ENCODE assay signal across 31 cellular contexts in genomic region chr12:20969766-20970165, GRCh38.
"Had no signal": no experiment of that assay in that cellular context is flagged by ENCODE, and none has a peak within 500 bp of the region (broad histone marks: within the 10 kb centered on the region; RNA-seq: fewer than 3 reads in every experiment).

No MANE protein-coding gene starts in this region.

- H3K27me3 ChIP-seq: adrenal gland, cardiac muscle cell had no signal

- H3K4me1 ChIP-seq: adrenal gland had no signal

- H3K36me3 ChIP-seq: adrenal gland, cardiac muscle cell had no signal

- DNase-seq: activated B cell treated with CpG ODN at 0.5 μM for 24 hours; activated CD4-positive, alpha-beta memory T cell treated with anti-CD3 and anti-CD28 coated beads for 36 hours; activated CD4-positive, alpha-beta T cell treated with anti-CD3 and anti-CD28 coated beads for 4 hours; activated CD4-positive, alpha-beta T cell treated with anti-CD3 and anti-CD28 coated beads, Interleukin-2, amount 10 ng/mL, durations not matched to agents 24 days and 14 days; activated CD4-positive, alpha-beta T cell treated with anti-CD3 and anti-CD28 coated beads, Interleukin-2, amount 50 U/mL, for 1 hour; activated CD4-positive, alpha-beta T cell treated with anti-CD3 and anti-CD28 coated beads, Interleukin-2, amount 50 U/mL, for 4 hours; activated CD4-positive, CD25-positive, alpha-beta regulatory T cell treated with anti-CD3 and anti-CD28 coated beads, Interleukin-2, amount 50 U/mL, for 72 hours; activated CD8-positive, alpha-beta memory T cell treated with anti-CD3 and anti-CD28 coated beads, Interleukin-2, amount 50 U/mL, for 4 hours; activated CD8-positive, alpha-beta T cell treated with anti-CD3 and anti-CD28 coated beads for 36 hours; activated effector memory CD4-positive, alpha-beta T cell treated with anti-CD3 and anti-CD28 coated beads, Interleukin-2, amount 50 U/mL, for 16 hours; activated gamma-delta T cell treated with Interleukin-2 at 50 U/mL for 16 hours; activated naive CD4-positive, alpha-beta T cell; activated naive CD4-positive, alpha-beta T cell treated with anti-CD3 and anti-CD28 coated beads for 36 hours; activated naive CD4-positive, alpha-beta T cell treated with anti-CD3 and anti-CD28 coated beads, Interleukin-2, amount 50 U/mL, for 16 hours; activated naive CD8-positive, alpha-beta T cell treated with anti-CD3 and anti-CD28 coated beads for 36 hours; activated T-cell treated with anti-CD3 and anti-CD28 coated beads for 4 hours; activated T-cell treated with anti-CD3 and anti-CD28 coated beads, Interleukin-2, amount 50 U/mL, for 1 hour; activated T-cell treated with anti-CD3 and anti-CD28 coated beads, Interleukin-2, amount 50 U/mL, for 4 hours; activated T-cell treated with anti-CD3 and anti-CD28 coated beads, Interleukin-2, amount 50 U/mL, for 72 hours; adrenal gland; amniotic stem cell; aorta; caudate nucleus; cerebellar nuclear complex; T-helper 1 cell; T-helper 2 cell; T-helper 9 cell had no signal

- ATAC-seq: activated CD8-positive, alpha-beta T cell treated with anti-CD3 and anti-CD28 coated beads for 36 hours; activated naive CD4-positive, alpha-beta T cell treated with anti-CD3 and anti-CD28 coated beads, Interleukin-2, amount 50 U/mL, for 72 hours; activated T-cell treated with anti-CD3 and anti-CD28 coated beads, Interleukin-2, amount 50 U/mL, for 4 hours; activated T-cell treated with anti-CD3 and anti-CD28 coated beads, Interleukin-2, amount 50 U/mL, for 72 hours; activated T-helper 17 cell treated with anti-CD3 and anti-CD28 coated beads, Interleukin-2, amount 50 U/mL, for 72 hours had no signal

- H3K4me3 ChIP-seq: adrenal gland, cardiac muscle cell had no signal

- H3K27ac ChIP-seq: adrenal gland, cardiac muscle cell, VCaP had no signal
